27 cellular contexts compared by ENCODE assay signal in genomic region chr2:182004945-182005344, GRCh38. TPM values are rescaled to one million over a fixed set of nuclear protein-coding genes. Genes with fewer than 3 reads are reported as not detected.
"Had no signal": no experiment of that assay in that cellular context is flagged by ENCODE, and none has a peak within 500 bp of the region (broad histone marks: within the 10 kb centered on the region; RNA-seq: fewer than 3 reads in every experiment).

No MANE protein-coding gene starts in this region.

- H3K4me3 ChIP-seq: colonic mucosa, esophagus squamous epithelium, gastrocnemius medialis, heart right ventricle, left lung, lower lobe of right lung, mucosa of descending colon had no signal

- H3K27ac ChIP-seq: colonic mucosa, epithelial cell of prostate, esophagus squamous epithelium, gastrocnemius medialis, heart right ventricle, left lung, lower lobe of right lung had no signal

- H3K4me1 ChIP-seq: colonic mucosa, esophagus squamous epithelium, gastrocnemius medialis, left lung, lower lobe of right lung had no signal

- H3K9me3 ChIP-seq: colonic mucosa, esophagus squamous epithelium, gastrocnemius medialis, left lung, lower lobe of right lung, mucosa of descending colon had no signal

- H3K27me3 ChIP-seq: colonic mucosa, esophagus squamous epithelium, gastrocnemius medialis, heart right ventricle, left lung had no signal

- DNase-seq: colonic mucosa; cortex of kidney; effector CD8-positive, alpha-beta T cell; effector memory CD8-positive, alpha-beta T cell; endodermal cell; erythroblast; esophagus squamous epithelium; foreskin fibroblast; foreskin melanocyte; gastrocnemius medialis; glutamatergic neuron; head of caudate nucleus; heart right ventricle; hippocampal formation; left cardiac atrium; left lung; left ventricle myocardium superior; lower lobe of right lung; mesenchymal stem cell; mucosa of descending colon; naive B cell had no signal

- H3K36me3 ChIP-seq: colonic mucosa, esophagus squamous epithelium, gastrocnemius medialis, heart right ventricle, left lung, lower lobe of right lung had no signal

- FAIRE-seq: endometrium, islet of Langerhans, keratinocyte had no signal

RNA-seq across cellular contexts. Expression of gene PPP1R1C, which starts 19.3 kb away (rescaled TPM):
- total RNA-seq: colonic mucosa, gastrocnemius medialis, lung microvascular endothelial cell, mesenteric fat pad had no signal
